ENCODE assay signal across 1 cellular context in genomic region chr17:44353656-44354331, GRCh38.
TF ChIP-seq lines count a peak whose summit lies in the region.

No MANE protein-coding gene starts in this region.

TF ChIP-seq in GM23338, 12 proteins besides CTCF, POLR2A, EP300 and RAD21 (continued from another document):
- TF ChIP-seq ZNF462 (CRISPR knock-in tag; IDR thresholded peaks at IDR 0.05) (no peak), POLR2AphosphoS5 (IDR thresholded peaks at IDR 0.05; ENCODE audit: low read depth) (peak; percentile 22; the same call in 1 of the 2 replicates), ZNF331 (CRISPR knock-in tag; IDR thresholded peaks at IDR 0.05; ENCODE audit: low read depth) (no peak)
- TF ChIP-seq, protein P1, sequence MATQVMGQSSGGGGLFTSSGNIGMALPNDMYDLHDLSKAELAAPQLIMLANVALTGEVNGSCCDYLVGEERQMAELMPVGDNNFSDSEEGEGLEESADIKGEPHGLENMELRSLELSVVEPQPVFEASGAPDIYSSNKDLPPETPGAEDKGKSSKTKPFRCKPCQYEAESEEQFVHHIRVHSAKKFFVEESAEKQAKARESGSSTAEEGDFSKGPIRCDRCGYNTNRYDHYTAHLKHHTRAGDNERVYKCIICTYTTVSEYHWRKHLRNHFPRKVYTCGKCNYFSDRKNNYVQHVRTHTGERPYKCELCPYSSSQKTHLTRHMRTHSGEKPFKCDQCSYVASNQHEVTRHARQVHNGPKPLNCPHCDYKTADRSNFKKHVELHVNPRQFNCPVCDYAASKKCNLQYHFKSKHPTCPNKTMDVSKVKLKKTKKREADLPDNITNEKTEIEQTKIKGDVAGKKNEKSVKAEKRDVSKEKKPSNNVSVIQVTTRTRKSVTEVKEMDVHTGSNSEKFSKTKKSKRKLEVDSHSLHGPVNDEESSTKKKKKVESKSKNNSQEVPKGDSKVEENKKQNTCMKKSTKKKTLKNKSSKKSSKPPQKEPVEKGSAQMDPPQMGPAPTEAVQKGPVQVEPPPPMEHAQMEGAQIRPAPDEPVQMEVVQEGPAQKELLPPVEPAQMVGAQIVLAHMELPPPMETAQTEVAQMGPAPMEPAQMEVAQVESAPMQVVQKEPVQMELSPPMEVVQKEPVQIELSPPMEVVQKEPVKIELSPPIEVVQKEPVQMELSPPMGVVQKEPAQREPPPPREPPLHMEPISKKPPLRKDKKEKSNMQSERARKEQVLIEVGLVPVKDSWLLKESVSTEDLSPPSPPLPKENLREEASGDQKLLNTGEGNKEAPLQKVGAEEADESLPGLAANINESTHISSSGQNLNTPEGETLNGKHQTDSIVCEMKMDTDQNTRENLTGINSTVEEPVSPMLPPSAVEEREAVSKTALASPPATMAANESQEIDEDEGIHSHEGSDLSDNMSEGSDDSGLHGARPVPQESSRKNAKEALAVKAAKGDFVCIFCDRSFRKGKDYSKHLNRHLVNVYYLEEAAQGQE (IDR thresholded peaks at IDR 0.05; ENCODE audit: unreplicated experiment) = no peak
TF ChIP-seq in GM23338: peak in this region for 1.
